In genomic region chr12:19181666-19182426, GRCh38 we compare ENCODE assay signal across 1 cellular context.
TF ChIP-seq lines count a peak whose summit lies in the region.

No MANE protein-coding gene starts in this region.

TF ChIP-seq in WTC11, 78 proteins besides CTCF, POLR2A, EP300 and RAD21 (continued from another document):
- TF ChIP-seq, protein P1, sequence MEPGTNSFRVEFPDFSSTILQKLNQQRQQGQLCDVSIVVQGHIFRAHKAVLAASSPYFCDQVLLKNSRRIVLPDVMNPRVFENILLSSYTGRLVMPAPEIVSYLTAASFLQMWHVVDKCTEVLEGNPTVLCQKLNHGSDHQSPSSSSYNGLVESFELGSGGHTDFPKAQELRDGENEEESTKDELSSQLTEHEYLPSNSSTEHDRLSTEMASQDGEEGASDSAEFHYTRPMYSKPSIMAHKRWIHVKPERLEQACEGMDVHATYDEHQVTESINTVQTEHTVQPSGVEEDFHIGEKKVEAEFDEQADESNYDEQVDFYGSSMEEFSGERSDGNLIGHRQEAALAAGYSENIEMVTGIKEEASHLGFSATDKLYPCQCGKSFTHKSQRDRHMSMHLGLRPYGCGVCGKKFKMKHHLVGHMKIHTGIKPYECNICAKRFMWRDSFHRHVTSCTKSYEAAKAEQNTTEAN (CRISPR knock-in tag; IDR thresholded peaks at IDR 0.05), result no peak
- TF ChIP-seq CREB1 (CRISPR knock-in tag; IDR thresholded peaks at IDR 0.05), result no peak
- TF ChIP-seq GRHL2 (CRISPR knock-in tag; IDR thresholded peaks at IDR 0.05; ENCODE audit: insufficient replicate concordance, severe bottlenecking), result no peak
- TF ChIP-seq NFYB (CRISPR knock-in tag; conservative IDR thresholded peaks at IDR 0.05; ENCODE audit: low read depth), result no peak
- no peak for TF ChIP-seq ELF4 (CRISPR knock-in tag; IDR thresholded peaks at IDR 0.05; ENCODE audit: low read depth)
- TF ChIP-seq, protein P2, sequence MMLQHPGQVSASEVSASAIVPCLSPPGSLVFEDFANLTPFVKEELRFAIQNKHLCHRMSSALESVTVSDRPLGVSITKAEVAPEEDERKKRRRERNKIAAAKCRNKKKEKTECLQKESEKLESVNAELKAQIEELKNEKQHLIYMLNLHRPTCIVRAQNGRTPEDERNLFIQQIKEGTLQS (CRISPR knock-in tag; conservative IDR thresholded peaks at IDR 0.05), result no peak
- TF ChIP-seq EMX1 (CRISPR knock-in tag; IDR thresholded peaks at IDR 0.05), result no peak
- TF ChIP-seq ERG (CRISPR knock-in tag; IDR thresholded peaks at IDR 0.05), result no peak
- no peak for TF ChIP-seq ZNF317 (CRISPR knock-in tag; IDR thresholded peaks at IDR 0.05; ENCODE audit: borderline replicate concordance, low read depth)
- TF ChIP-seq GABPB1 (CRISPR knock-in tag; IDR thresholded peaks at IDR 0.05), result no peak
- TF ChIP-seq SMAD4 (CRISPR knock-in tag; IDR thresholded peaks at IDR 0.05), result no peak
- TF ChIP-seq, protein P3, sequence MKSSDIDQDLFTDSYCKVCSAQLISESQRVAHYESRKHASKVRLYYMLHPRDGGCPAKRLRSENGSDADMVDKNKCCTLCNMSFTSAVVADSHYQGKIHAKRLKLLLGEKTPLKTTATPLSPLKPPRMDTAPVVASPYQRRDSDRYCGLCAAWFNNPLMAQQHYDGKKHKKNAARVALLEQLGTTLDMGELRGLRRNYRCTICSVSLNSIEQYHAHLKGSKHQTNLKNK (CRISPR knock-in tag; IDR thresholded peaks at IDR 0.05), result no peak
- no peak for TF ChIP-seq ATF1 (CRISPR knock-in tag; IDR thresholded peaks at IDR 0.05)
- TF ChIP-seq ZNF121 (CRISPR knock-in tag; IDR thresholded peaks at IDR 0.05), result no peak
- no peak for TF ChIP-seq ZNF396 (CRISPR knock-in tag; IDR thresholded peaks at IDR 0.05; ENCODE audit: borderline replicate concordance)
